2 cellular contexts compared by ENCODE assay signal in the genomic region with DNA sequence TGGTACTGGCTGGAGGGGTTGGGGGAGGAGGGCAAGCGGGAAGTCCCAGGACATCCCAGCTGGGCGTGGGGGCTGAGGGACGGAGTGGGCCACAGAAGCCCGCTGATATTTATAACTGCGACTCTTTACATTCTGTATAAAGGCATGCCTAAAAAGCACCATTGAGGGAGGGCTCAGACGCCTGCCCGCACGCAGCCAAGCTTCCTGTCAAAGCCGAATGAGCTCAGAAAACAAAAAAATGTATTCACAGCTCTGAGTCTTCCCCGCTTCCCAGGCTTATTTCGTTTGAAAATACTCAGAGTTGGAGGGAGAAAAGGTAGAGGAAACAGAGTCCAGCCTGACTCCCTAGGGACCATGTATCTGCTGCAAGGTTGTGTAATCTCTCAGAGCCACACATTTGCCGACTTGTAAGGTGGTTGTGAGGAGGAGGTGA.
TF ChIP-seq lines count a peak whose summit lies in the region.

No MANE protein-coding gene starts in this region.

TF ChIP-seq in IMR-90, 13 proteins besides CTCF, POLR2A, EP300 and RAD21:
- TF ChIP-seq RFX5 (IDR thresholded peaks at IDR 0.05; ENCODE audit: low read depth, low read length), result no peak
- TF ChIP-seq MAZ (IDR thresholded peaks at IDR 0.05; ENCODE audit: borderline replicate concordance, low read depth, low read length), result no peak
- TF ChIP-seq NFE2L2 (IDR thresholded peaks at IDR 0.05; ENCODE audit: low read depth, low read length), result no peak
- no peak for TF ChIP-seq MXI1 (IDR thresholded peaks at IDR 0.05; ENCODE audit: borderline replicate concordance, low read depth, low read length)
- TF ChIP-seq CHD1 (IDR thresholded peaks at IDR 0.05; ENCODE audit: low read depth, low read length), result no peak
- TF ChIP-seq CEBPB (IDR thresholded peaks at IDR 0.05; ENCODE audit: low read depth, low read length), result peak; percentile 52
- no peak for TF ChIP-seq MAFK (IDR thresholded peaks at IDR 0.05; ENCODE audit: low read depth, low read length)

TF ChIP-seq in endothelial cell of umbilical vein, 7 proteins besides CTCF, POLR2A, EP300 and RAD21:
- no peak for TF ChIP-seq EZH2 (IDR thresholded peaks at IDR 0.05; ENCODE audit: borderline replicate concordance, low read depth, low read length, severe bottlenecking)
